Comparison of ENCODE assay signal across 1 cellular context in genomic region chr5:98504488-98504887, GRCh38.
A peak's percentile ranks its signal among the peaks of the same experiment; 100 is the strongest.
TF ChIP-seq lines count a peak whose summit lies in the region.

No MANE protein-coding gene starts in this region.

TF ChIP-seq in HepG2, 621 proteins besides CTCF, POLR2A, EP300 and RAD21 (continued from another document):
- 0 out of 2 replicates have a peak, but pooled peaks have one; percentile 23 for TF ChIP-seq PAXIP1 (CRISPR knock-in tag; conservative IDR thresholded peaks at IDR 0.05)
- no peak for TF ChIP-seq ZBTB34 (CRISPR knock-in tag; IDR thresholded peaks at IDR 0.05)
- TF ChIP-seq MATR3 (CRISPR knock-in tag; IDR thresholded peaks at IDR 0.05) = no peak
TF ChIP-seq in HepG2: peak in this region for 4.
